ENCODE assay signal across 4 cellular contexts in the genomic region with DNA sequence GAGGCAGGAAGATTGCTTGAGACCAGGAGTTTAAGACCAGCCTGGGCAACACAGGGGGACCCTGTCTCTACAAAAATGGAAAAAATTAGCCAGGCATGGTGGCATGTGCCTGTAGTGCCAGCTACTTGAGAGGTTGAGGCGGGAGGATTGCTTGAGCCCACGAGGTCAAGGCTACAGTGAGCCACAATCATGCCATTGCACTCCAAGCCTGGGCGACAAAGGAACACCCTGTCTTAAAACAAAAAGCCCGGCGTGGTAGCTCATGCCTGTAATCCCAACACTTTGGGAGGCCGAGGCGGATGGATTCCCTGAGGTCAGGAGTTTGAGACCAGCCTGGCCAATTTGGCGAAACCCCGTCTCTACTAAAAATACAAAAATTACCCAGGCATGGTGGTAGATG. TPM values are rescaled to one million over a fixed set of nuclear protein-coding genes. Genes with fewer than 3 reads are reported as not detected.
"Had no signal": no experiment of that assay in that cellular context is flagged by ENCODE, and none has a peak within 500 bp of the region (broad histone marks: within the 10 kb centered on the region; RNA-seq: fewer than 3 reads in every experiment).

No MANE protein-coding gene starts in this region.

RNA-seq across cellular contexts. Expression of gene FAM180B, which starts 55.8 kb away (rescaled TPM):
- total RNA-seq: ascending aorta, bronchial epithelial cell, left ventricle myocardium superior had no signal
- polyA plus RNA-seq: immature natural killer cell had no signal
